12 cellular contexts compared by ENCODE assay signal in genomic region chr1:152968248-152968647, GRCh38. TPM values are rescaled to one million over a fixed set of nuclear protein-coding genes. Genes with fewer than 3 reads are reported as not detected.
A peak's percentile ranks its signal among the peaks of the same experiment; 100 is the strongest.
DNase-seq lines count a peak whose midpoint lies in the region; ATAC-seq and TF ChIP-seq lines count a peak whose summit lies in the region.
"Had no signal": no experiment of that assay in that cellular context is flagged by ENCODE, and none has a peak within 500 bp of the region (broad histone marks: within the 10 kb centered on the region; RNA-seq: fewer than 3 reads in every experiment).

No MANE protein-coding gene starts in this region.

- H3K27me3 ChIP-seq in vagina: no peaks in the 10 kb centered on the region
- no peaks in the 10 kb centered on the region for H3K27me3 ChIP-seq in tibial nerve

- no peak overlapping the region for H3K4me3 ChIP-seq in vagina
- no peak overlapping the region for H3K4me3 ChIP-seq in tibial nerve

- DNase-seq in vagina (ENCODE audit: extremely low spot score in 2 of 2): peak; percentile 37 to 52
- DNase-seq in tibial nerve (ENCODE audit: low spot score in 2 of 2): no peak
- DNase-seq in activated gamma-delta T cell (lab: John Stamatoyannopoulos, UW): no peak
- no peak for DNase-seq in NCI-H1105 treated with DMSO at 0.1 percent for 48 hours (lab: John Stamatoyannopoulos, UW)
- DNase-seq: activated CD4-positive, alpha-beta T cell treated with anti-CD3 and anti-CD28 coated beads for 36 hours; activated naive CD4-positive, alpha-beta T cell; NCI-H226 had no signal

- H3K9me3 ChIP-seq in vagina: no peaks in the 10 kb centered on the region
- no peaks in the 10 kb centered on the region for H3K9me3 ChIP-seq in tibial nerve

- TF ChIP-seq CTCF in vagina (IDR thresholded peaks at IDR 0.05) (no peak), tibial nerve (IDR thresholded peaks at IDR 0.05) (no peak)

- WGBS in tibial nerve, 2 donors: 59 to 67% methylated on average over 2 of the region's 2 CpGs

- TF ChIP-seq POLR2A in vagina (IDR thresholded peaks at IDR 0.05) (no peak), tibial nerve (IDR thresholded peaks at IDR 0.05) (no peak)

- H3K36me3 ChIP-seq in vagina (no peaks in the 10 kb centered on the region), tibial nerve (no peaks in the 10 kb centered on the region)

- H3K27ac ChIP-seq in vagina (no peak overlapping the region), tibial nerve (no peak overlapping the region)

- ATAC-seq in GM19035 (IDR thresholded peaks at IDR 0.05; ENCODE audit: unreplicated experiment) (peak; percentile 88), HG02571 (IDR thresholded peaks at IDR 0.05; ENCODE audit: unreplicated experiment) (peak; percentile 78), HG03439 (IDR thresholded peaks at IDR 0.05; ENCODE audit: unreplicated experiment) (peak; percentile 90)
- ATAC-seq: activated CD4-positive, alpha-beta T cell treated with anti-CD3 and anti-CD28 coated beads for 36 hours had no signal

- H3K4me1 ChIP-seq in vagina: no peaks in the 10 kb centered on the region
- H3K4me1 ChIP-seq in tibial nerve: no peaks in the 10 kb centered on the region

- intact Hi-C loops in vagina (cut with DNase I): no loop called here

- no peak for TF ChIP-seq EP300 in tibial nerve (IDR thresholded peaks at IDR 0.05)

RNA-seq across cellular contexts. Expression of gene SPRR4, which starts 2.2 kb away (rescaled TPM):
- not detected for total RNA-seq in vagina
- not detected for total RNA-seq in tibial nerve
- total RNA-seq: activated CD4-positive, alpha-beta T cell treated with anti-CD3 and anti-CD28 coated beads for 36 hours; kidney epithelial cell; neural crest cell had no signal

RNA-seq across cellular contexts. Expression of gene SPRR1A, which starts 15.6 kb away (rescaled TPM):
- total RNA-seq in vagina: 109 TPM
- not detected for total RNA-seq in tibial nerve
- total RNA-seq: activated CD4-positive, alpha-beta T cell treated with anti-CD3 and anti-CD28 coated beads for 36 hours; kidney epithelial cell; neural crest cell had no signal

RNA-seq across cellular contexts. Expression of gene SPRR5, which starts 21.2 kb away (rescaled TPM):
- total RNA-seq in vagina (not detected), tibial nerve (not detected)
- total RNA-seq: activated CD4-positive, alpha-beta T cell treated with anti-CD3 and anti-CD28 coated beads for 36 hours; kidney epithelial cell; neural crest cell had no signal

RNA-seq across cellular contexts. Expression of gene SPRR3, which starts 33.3 kb away (rescaled TPM):
- total RNA-seq in vagina (1,163 TPM), tibial nerve (not detected)
- total RNA-seq: activated CD4-positive, alpha-beta T cell treated with anti-CD3 and anti-CD28 coated beads for 36 hours; neural crest cell had no signal

RNA-seq across cellular contexts. Expression of gene IVL, which starts 59.9 kb away (rescaled TPM):
- total RNA-seq in vagina: 169 TPM
- not detected for total RNA-seq in tibial nerve
- total RNA-seq: neural crest cell had no signal

Comparison
In these comparisons a context has a peak if more than half of its experiments do, and no peak if none do; other contexts are left out.
1. DNase-seq: peak in vagina (2 of 2); none in tibial nerve (0 of 2), activated gamma-delta T cell (single experiment) and NCI-H1105 treated with DMSO at 0.1 percent for 48 hours (single experiment).
2. RNA of gene SPRR1A, which starts 15.6 kb away (total RNA-seq): 109 TPM in vagina (single experiment); not detected in tibial nerve; every median in the first group is over 100 times any median in the second.
3. Peak in every context shown above with its lines, with median percentiles within 50 percentile points of each other: ATAC-seq.